Comparison of ENCODE assay signal across 2 cellular contexts in genomic region chr2:63780483-63781155, GRCh38.
TF ChIP-seq lines count a peak whose summit lies in the region.

No MANE protein-coding gene starts in this region.

TF ChIP-seq in IMR-90, 13 proteins besides CTCF, POLR2A, EP300 and RAD21:
- TF ChIP-seq FOS (IDR thresholded peaks at IDR 0.05; ENCODE audit: low read depth, low read length) = no peak
- no peak for TF ChIP-seq CEBPB (IDR thresholded peaks at IDR 0.05; ENCODE audit: low read depth, low read length)
- TF ChIP-seq RFX5 (IDR thresholded peaks at IDR 0.05; ENCODE audit: low read depth, low read length) = no peak
- no peak for TF ChIP-seq SMC3 (IDR thresholded peaks at IDR 0.05; ENCODE audit: low read depth, low read length)
- TF ChIP-seq RCOR1 (IDR thresholded peaks at IDR 0.05; ENCODE audit: insufficient replicate concordance, low read length) = no peak
- TF ChIP-seq, protein P1, sequence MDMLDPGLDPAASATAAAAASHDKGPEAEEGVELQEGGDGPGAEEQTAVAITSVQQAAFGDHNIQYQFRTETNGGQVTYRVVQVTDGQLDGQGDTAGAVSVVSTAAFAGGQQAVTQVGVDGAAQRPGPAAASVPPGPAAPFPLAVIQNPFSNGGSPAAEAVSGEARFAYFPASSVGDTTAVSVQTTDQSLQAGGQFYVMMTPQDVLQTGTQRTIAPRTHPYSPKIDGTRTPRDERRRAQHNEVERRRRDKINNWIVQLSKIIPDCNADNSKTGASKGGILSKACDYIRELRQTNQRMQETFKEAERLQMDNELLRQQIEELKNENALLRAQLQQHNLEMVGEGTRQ (IDR thresholded peaks at IDR 0.05; ENCODE audit: low read depth, low read length) = no peak
- no peak for TF ChIP-seq CHD1 (IDR thresholded peaks at IDR 0.05; ENCODE audit: low read depth, low read length)
- TF ChIP-seq ELK1 (IDR thresholded peaks at IDR 0.05; ENCODE audit: borderline replicate concordance, low read depth, low read length) = no peak
- TF ChIP-seq NFE2L2 (IDR thresholded peaks at IDR 0.05; ENCODE audit: low read depth, low read length) = no peak
- TF ChIP-seq MAFK (IDR thresholded peaks at IDR 0.05; ENCODE audit: low read depth, low read length) = no peak
- no peak for TF ChIP-seq MXI1 (IDR thresholded peaks at IDR 0.05; ENCODE audit: borderline replicate concordance, low read depth, low read length)
- TF ChIP-seq MAZ (IDR thresholded peaks at IDR 0.05; ENCODE audit: borderline replicate concordance, low read depth, low read length) = no peak
- no peak for TF ChIP-seq BHLHE40 (IDR thresholded peaks at IDR 0.05; ENCODE audit: low read depth, low read length)

TF ChIP-seq in H1, 55 proteins besides CTCF, POLR2A, EP300 and RAD21:
- TF ChIP-seq, protein P2, sequence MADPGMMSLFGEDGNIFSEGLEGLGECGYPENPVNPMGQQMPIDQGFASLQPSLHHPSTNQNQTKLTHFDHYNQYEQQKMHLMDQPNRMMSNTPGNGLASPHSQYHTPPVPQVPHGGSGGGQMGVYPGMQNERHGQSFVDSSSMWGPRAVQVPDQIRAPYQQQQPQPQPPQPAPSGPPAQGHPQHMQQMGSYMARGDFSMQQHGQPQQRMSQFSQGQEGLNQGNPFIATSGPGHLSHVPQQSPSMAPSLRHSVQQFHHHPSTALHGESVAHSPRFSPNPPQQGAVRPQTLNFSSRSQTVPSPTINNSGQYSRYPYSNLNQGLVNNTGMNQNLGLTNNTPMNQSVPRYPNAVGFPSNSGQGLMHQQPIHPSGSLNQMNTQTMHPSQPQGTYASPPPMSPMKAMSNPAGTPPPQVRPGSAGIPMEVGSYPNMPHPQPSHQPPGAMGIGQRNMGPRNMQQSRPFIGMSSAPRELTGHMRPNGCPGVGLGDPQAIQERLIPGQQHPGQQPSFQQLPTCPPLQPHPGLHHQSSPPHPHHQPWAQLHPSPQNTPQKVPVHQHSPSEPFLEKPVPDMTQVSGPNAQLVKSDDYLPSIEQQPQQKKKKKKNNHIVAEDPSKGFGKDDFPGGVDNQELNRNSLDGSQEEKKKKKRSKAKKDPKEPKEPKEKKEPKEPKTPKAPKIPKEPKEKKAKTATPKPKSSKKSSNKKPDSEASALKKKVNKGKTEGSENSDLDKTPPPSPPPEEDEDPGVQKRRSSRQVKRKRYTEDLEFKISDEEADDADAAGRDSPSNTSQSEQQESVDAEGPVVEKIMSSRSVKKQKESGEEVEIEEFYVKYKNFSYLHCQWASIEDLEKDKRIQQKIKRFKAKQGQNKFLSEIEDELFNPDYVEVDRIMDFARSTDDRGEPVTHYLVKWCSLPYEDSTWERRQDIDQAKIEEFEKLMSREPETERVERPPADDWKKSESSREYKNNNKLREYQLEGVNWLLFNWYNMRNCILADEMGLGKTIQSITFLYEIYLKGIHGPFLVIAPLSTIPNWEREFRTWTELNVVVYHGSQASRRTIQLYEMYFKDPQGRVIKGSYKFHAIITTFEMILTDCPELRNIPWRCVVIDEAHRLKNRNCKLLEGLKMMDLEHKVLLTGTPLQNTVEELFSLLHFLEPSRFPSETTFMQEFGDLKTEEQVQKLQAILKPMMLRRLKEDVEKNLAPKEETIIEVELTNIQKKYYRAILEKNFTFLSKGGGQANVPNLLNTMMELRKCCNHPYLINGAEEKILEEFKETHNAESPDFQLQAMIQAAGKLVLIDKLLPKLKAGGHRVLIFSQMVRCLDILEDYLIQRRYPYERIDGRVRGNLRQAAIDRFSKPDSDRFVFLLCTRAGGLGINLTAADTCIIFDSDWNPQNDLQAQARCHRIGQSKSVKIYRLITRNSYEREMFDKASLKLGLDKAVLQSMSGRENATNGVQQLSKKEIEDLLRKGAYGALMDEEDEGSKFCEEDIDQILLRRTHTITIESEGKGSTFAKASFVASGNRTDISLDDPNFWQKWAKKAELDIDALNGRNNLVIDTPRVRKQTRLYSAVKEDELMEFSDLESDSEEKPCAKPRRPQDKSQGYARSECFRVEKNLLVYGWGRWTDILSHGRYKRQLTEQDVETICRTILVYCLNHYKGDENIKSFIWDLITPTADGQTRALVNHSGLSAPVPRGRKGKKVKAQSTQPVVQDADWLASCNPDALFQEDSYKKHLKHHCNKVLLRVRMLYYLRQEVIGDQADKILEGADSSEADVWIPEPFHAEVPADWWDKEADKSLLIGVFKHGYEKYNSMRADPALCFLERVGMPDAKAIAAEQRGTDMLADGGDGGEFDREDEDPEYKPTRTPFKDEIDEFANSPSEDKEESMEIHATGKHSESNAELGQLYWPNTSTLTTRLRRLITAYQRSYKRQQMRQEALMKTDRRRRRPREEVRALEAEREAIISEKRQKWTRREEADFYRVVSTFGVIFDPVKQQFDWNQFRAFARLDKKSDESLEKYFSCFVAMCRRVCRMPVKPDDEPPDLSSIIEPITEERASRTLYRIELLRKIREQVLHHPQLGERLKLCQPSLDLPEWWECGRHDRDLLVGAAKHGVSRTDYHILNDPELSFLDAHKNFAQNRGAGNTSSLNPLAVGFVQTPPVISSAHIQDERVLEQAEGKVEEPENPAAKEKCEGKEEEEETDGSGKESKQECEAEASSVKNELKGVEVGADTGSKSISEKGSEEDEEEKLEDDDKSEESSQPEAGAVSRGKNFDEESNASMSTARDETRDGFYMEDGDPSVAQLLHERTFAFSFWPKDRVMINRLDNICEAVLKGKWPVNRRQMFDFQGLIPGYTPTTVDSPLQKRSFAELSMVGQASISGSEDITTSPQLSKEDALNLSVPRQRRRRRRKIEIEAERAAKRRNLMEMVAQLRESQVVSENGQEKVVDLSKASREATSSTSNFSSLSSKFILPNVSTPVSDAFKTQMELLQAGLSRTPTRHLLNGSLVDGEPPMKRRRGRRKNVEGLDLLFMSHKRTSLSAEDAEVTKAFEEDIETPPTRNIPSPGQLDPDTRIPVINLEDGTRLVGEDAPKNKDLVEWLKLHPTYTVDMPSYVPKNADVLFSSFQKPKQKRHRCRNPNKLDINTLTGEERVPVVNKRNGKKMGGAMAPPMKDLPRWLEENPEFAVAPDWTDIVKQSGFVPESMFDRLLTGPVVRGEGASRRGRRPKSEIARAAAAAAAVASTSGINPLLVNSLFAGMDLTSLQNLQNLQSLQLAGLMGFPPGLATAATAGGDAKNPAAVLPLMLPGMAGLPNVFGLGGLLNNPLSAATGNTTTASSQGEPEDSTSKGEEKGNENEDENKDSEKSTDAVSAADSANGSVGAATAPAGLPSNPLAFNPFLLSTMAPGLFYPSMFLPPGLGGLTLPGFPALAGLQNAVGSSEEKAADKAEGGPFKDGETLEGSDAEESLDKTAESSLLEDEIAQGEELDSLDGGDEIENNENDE (IDR thresholded peaks at IDR 0.05; ENCODE audit: insufficient replicate concordance, low read length) = peak; percentile 12
- TF ChIP-seq NRF1 (IDR thresholded peaks at IDR 0.05; ENCODE audit: low read depth, low read length) = no peak
